In the genomic region with DNA sequence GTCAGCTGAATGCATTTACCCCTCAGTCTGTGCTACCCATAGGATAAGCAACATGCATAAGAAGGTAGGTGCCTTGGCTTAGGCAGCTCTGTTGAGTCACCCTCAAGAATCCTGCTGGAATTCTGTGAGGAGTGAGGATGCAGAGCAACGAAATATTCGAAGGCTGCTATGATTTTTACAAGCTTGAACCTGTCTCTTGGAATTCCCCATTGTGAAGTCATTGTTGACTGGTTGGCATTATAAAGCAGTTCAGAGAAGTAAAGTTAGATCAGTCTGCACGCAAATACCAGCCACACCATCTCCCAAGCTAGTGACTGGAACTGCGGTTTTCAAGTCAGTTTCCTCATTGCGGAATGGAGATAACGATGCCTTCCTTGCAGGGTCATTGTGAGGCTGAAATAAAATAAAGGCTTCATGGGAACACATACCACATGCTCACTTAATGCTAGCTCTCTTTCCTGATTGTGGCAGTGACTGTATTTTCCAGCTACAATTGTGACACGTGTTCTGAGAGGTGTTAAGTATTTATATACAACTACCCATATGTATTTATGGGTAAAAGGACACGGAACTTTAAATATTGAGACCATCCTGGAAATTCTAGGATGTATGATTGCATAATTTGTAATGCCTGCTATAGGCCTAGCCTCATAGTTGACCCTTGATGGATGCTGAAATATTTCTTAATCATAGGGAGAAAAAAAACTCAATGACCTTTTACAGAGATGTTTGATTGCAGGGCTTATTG, we compare ENCODE assay signal across 9 cellular contexts.
DNase-seq lines count a peak whose midpoint lies in the region; ATAC-seq, FAIRE-seq and TF ChIP-seq lines count a peak whose summit lies in the region.
"Had no signal": no experiment of that assay in that cellular context is flagged by ENCODE, and none has a peak within 500 bp of the region (broad histone marks: within the 10 kb centered on the region; RNA-seq: fewer than 3 reads in every experiment).

No MANE protein-coding gene starts in this region.

- H2AK9ac ChIP-seq in IMR-90 (replicated peaks; ENCODE audit: low read depth, low read length, poor library complexity) = no peak overlapping the region

- CTCF ChIA-PET in IMR-90 (lab: Yijun Ruan, JAX) = no interaction called here

- no peak overlapping the region for H4K91ac ChIP-seq in IMR-90 (ENCODE audit: insufficient read depth, low read depth, low read length)

- POLR2A ChIA-PET in IMR-90 (lab: Charles Lee; ENCODE audit: unreplicated experiment) = no interaction called here

- no peak for FAIRE-seq in pancreas (lab: Jason Lieb, UNC)

- H3K4me2 ChIP-seq in IMR-90 (ENCODE audit: low read depth, low read length) = 0 out of 2 replicates have a peak overlapping the region, but pooled peaks have one; percentile 33

- no TSS peak for BruUV-seq in IMR-90 (replicated peaks; lab: Mats Ljungman, UMichigan)

- H3K9me1 ChIP-seq in IMR-90 (ENCODE audit: insufficient read depth, low read length) = peaks cover 15% of the 10 kb centered on the region

- H3K14ac ChIP-seq in IMR-90 (replicated peaks; ENCODE audit: low read depth, low read length) = peak overlapping the region; percentile 43; the same call in 1 of the 2 replicates

- H3K27ac ChIP-seq in IMR-90 (ENCODE audit: insufficient read depth, low read length) (no peak overlapping the region), pancreas (peak overlapping the region in 2 of 4 donors; percentile 40 to 42), tibial artery (peak overlapping the region in 1 of 2 donors; percentile 31)

- 100% methylated on average over 2 of the region's 8 CpGs; no CpG with 5 or more reads in 1 of the 2 experiments for WGBS in IMR-90 (ENCODE audit: extremely low coverage in 2 of 2, insufficient read length in 1 of 2), 2 experiments
- 82 to 85% methylated on average over 8 of the region's 8 CpGs for WGBS in pancreas, 2 donors

- H3K4me3 ChIP-seq in IMR-90 (ENCODE audit: insufficient read depth, low read depth, low read length) (no peak overlapping the region), pancreas (no peak overlapping the region), tibial artery (no peak overlapping the region)

- H4K5ac ChIP-seq in IMR-90 (ENCODE audit: low read depth, low read length) = no peak overlapping the region

- intact Hi-C loops in IMR-90 (cut with micrococcal nuclease) = no loop called here
- intact Hi-C loops in pancreas (cut with DNase I) = no loop called here
- intact Hi-C loops in posterior vena cava (cut with DNase I) = no loop called here
- intact Hi-C loops in tibial artery (cut with DNase I; ENCODE audit: low total_unique reads) = no loop called here

- H3K27me3 ChIP-seq in IMR-90 (ENCODE audit: control insufficient read depth, insufficient read depth, low read length) = no peaks in the 10 kb centered on the region
- H3K27me3 ChIP-seq in pancreas = no peaks in the 10 kb centered on the region
- H3K27me3 ChIP-seq in tibial artery = no peaks in the 10 kb centered on the region

- H3K9ac ChIP-seq in IMR-90 (ENCODE audit: low read depth, low read length) = no peak overlapping the region; the same call in 1 of the 2 replicates

- in situ Hi-C loops in IMR-90 (cut with MboI; ENCODE audit: low sequenced_read_pairs) = no loop called here

- H3K4me1 ChIP-seq in IMR-90 (ENCODE audit: control insufficient read depth, insufficient read depth, low read length) (peaks cover 8% of the 10 kb centered on the region), pancreas (peaks cover 8 to 17% (median 9%) of the 10 kb centered on the region in 3 donors), tibial artery (peaks cover 0 to 90% (median 46%) of the 10 kb centered on the region in 4 donors)

- H2BK120ac ChIP-seq in IMR-90 (ENCODE audit: low read depth, low read length) = no peak overlapping the region

- no peaks in the 10 kb centered on the region for H3K36me3 ChIP-seq in IMR-90 (ENCODE audit: control insufficient read depth, insufficient read depth, low read length)
- H3K36me3 ChIP-seq in pancreas = no peaks in the 10 kb centered on the region
- no peaks in the 10 kb centered on the region for H3K36me3 ChIP-seq in tibial artery

- H2AK5ac ChIP-seq in IMR-90 (ENCODE audit: low read depth, low read length) = peak overlapping the region; percentile 56; the same call in 1 of the 2 replicates

- peak; percentile 45 for ATAC-seq in GM18511 (IDR thresholded peaks at IDR 0.05; ENCODE audit: unreplicated experiment)
- peak; percentile 42 for ATAC-seq in IMR-90 (ENCODE audit: low read depth)
- ATAC-seq in pancreas = peak in 3 of 4 donors; percentile 41 to 77 (median 74)
- no peak for ATAC-seq in GM19324 (IDR thresholded peaks at IDR 0.05; ENCODE audit: low FRiP score, unreplicated experiment)

- H2AFZ ChIP-seq in IMR-90 (replicated peaks; ENCODE audit: low read length, poor library complexity) = no peak overlapping the region

- H2BK15ac ChIP-seq in IMR-90 (ENCODE audit: low read depth, low read length) = no peak overlapping the region

- H4K20me1 ChIP-seq in IMR-90 (ENCODE audit: insufficient read depth, low read length) = peaks cover 21% of the 10 kb centered on the region

- TF ChIP-seq CTCF in IMR-90 (conservative IDR thresholded peaks at IDR 0.05; ENCODE audit: low read depth, low read length) (no peak), pancreas (IDR thresholded peaks at IDR 0.05) (no peak), tibial artery (IDR thresholded peaks at IDR 0.05) (no peak)

- peak overlapping the region; percentile 29 for H2BK5ac ChIP-seq in IMR-90 (ENCODE audit: low read depth, low read length, poor library complexity, severe bottlenecking)

- dilution Hi-C loops in IMR-90 (cut with HindIII; ENCODE audit: low sequenced_read_pairs, unreplicated experiment) = no loop called here

- peak overlapping the region in 1 of 2 experiments; percentile 31; a peak in 1 of 4 replicates for H4K8ac ChIP-seq in IMR-90 (ENCODE audit: low read depth in 2 of 2, low read length in 2 of 2)

- H2BK20ac ChIP-seq in IMR-90 (ENCODE audit: low read depth, low read length) = no peak overlapping the region

- peak overlapping the region; percentile 19; the same call in 1 of the 2 replicates for H3K4ac ChIP-seq in IMR-90 (ENCODE audit: low read depth, low read length)

- H3K18ac ChIP-seq in IMR-90 (ENCODE audit: low read depth, low read length) = peak overlapping the region; percentile 20

- peaks cover 52 to 79% of the 10 kb centered on the region in 2 experiments for H3K79me1 ChIP-seq in IMR-90 (ENCODE audit: low read depth in 1 of 2, low read length in 2 of 2)

- H3K23ac ChIP-seq in IMR-90 (ENCODE audit: low read depth, low read length) = no peak overlapping the region

- H3K9me3 ChIP-seq in IMR-90 (ENCODE audit: control insufficient read depth, insufficient read depth, low read length) (no peaks in the 10 kb centered on the region), pancreas (no peaks in the 10 kb centered on the region), tibial artery (no peaks in the 10 kb centered on the region)

- DNase-seq in IMR-90 (peak; percentile 55), amniotic epithelial cell (ENCODE audit: low read depth) (peak; percentile 91), pancreas (no peak), posterior vena cava (ENCODE audit: low spot score) (no peak), tibial artery (no peak)
- DNase-seq in activated CD4-positive, CD25-positive, alpha-beta regulatory T cell (lab: John Stamatoyannopoulos, UW) = no peak
- DNase-seq: NCI-H526 treated with DMSO at 0.1 percent for 48 hours had no signal

- H3K56ac ChIP-seq in IMR-90 (ENCODE audit: extremely low read depth, insufficient read depth, low read length) = no peak overlapping the region

- TF ChIP-seq POLR2A in IMR-90 (IDR thresholded peaks at IDR 0.05; ENCODE audit: low read depth, low read length) = no peak

- TF ChIP-seq RAD21 in IMR-90 (IDR thresholded peaks at IDR 0.05; ENCODE audit: low read length) = no peak

TF ChIP-seq in IMR-90, 13 proteins besides CTCF, POLR2A, EP300 and RAD21:
- TF ChIP-seq MAZ (IDR thresholded peaks at IDR 0.05; ENCODE audit: borderline replicate concordance, low read depth, low read length) = no peak
- TF ChIP-seq CEBPB (IDR thresholded peaks at IDR 0.05; ENCODE audit: low read depth, low read length) = peak; percentile 58

Comparison
In these comparisons a context has a peak if more than half of its experiments do, and no peak if none do; other contexts are left out.
1. DNase-seq: peak in IMR-90 (single experiment) and amniotic epithelial cell (single experiment); none in pancreas (0 of 6), posterior vena cava (single experiment), activated CD4-positive, CD25-positive, alpha-beta regulatory T cell (0 of 4) and tibial artery (0 of 2).